ENCODE assay signal across 1 cellular context in the genomic region with DNA sequence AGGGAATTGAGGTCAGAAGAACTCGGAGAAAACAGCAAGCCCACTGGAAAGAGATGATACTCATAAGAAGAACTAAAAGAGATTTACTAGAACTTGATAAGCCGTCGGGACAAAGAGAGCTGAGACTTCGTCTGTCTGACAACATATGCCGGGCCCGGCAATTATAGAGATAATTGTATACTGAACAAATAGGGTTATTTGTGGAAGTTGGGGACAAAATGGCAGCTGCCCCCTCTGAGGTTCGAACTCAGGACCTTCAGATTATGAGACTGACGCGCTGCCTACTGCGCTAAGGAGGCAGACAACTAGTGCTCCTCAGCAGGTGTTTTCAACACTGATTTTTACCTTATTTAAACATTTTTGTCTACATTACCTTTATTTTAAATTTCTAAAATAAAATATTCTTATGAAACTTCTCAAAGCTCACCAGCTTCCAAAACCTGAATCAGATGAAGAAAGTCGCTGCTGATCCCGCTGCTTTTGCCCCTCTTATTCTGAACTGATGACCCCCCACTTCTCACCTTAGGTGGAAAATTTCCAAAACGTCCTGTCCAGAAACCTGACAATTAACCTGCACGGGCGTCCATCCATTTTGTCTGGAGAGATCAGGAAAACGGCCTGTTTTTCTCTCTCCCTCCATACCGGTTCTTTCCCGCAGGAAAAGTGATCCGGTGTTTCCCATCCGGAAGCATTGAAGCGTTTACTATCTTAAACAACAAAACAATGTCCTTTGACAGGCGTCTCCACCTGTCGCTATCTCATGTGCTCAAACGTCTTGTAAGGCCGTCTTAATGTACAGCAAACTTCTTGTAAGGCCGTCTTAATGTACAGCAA.
TF ChIP-seq lines count a peak whose summit lies in the region.

No MANE protein-coding gene starts in this region.

TF ChIP-seq in K562, 482 proteins besides CTCF, POLR2A, EP300 and RAD21 (continued from another document and continues in another):
- TF ChIP-seq, protein P1, sequence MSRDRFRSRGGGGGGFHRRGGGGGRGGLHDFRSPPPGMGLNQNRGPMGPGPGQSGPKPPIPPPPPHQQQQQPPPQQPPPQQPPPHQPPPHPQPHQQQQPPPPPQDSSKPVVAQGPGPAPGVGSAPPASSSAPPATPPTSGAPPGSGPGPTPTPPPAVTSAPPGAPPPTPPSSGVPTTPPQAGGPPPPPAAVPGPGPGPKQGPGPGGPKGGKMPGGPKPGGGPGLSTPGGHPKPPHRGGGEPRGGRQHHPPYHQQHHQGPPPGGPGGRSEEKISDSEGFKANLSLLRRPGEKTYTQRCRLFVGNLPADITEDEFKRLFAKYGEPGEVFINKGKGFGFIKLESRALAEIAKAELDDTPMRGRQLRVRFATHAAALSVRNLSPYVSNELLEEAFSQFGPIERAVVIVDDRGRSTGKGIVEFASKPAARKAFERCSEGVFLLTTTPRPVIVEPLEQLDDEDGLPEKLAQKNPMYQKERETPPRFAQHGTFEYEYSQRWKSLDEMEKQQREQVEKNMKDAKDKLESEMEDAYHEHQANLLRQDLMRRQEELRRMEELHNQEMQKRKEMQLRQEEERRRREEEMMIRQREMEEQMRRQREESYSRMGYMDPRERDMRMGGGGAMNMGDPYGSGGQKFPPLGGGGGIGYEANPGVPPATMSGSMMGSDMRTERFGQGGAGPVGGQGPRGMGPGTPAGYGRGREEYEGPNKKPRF (IDR thresholded peaks at IDR 0.05; ENCODE audit: low read depth, low read length): no peak
- TF ChIP-seq ARID1B (IDR thresholded peaks at IDR 0.05): no peak
- TF ChIP-seq RFX5 (IDR thresholded peaks at IDR 0.05; ENCODE audit: low read depth, low read length): peak; percentile 55; the same call in 1 of the 2 replicates
- TF ChIP-seq CEBPZ (IDR thresholded peaks at IDR 0.05; ENCODE audit: borderline replicate concordance, low read depth, low read length): no peak
- TF ChIP-seq HIVEP1 (CRISPR knock-in tag; IDR thresholded peaks at IDR 0.05): no peak
- TF ChIP-seq ZZZ3 (IDR thresholded peaks at IDR 0.05): no peak
- peak; percentile 9; the same call in 1 of the 2 replicates for TF ChIP-seq PTTG1 (tag; IDR thresholded peaks at IDR 0.05; ENCODE audit: low read depth)
- TF ChIP-seq ETS1 (conservative IDR thresholded peaks at IDR 0.05; ENCODE audit: control insufficient read depth, low read depth, low read length): peak; percentile 96
- 0 out of 2 replicates have a peak, but pooled peaks have one; percentile 59 for TF ChIP-seq ZHX1 (conservative IDR thresholded peaks at IDR 0.05; ENCODE audit: low read length)
- no peak for TF ChIP-seq ZNF224 (CRISPR knock-in tag; IDR thresholded peaks at IDR 0.05)
- peak; percentile 98 for TF ChIP-seq GTF3C2 (IDR thresholded peaks at IDR 0.05; ENCODE audit: borderline replicate concordance, extremely low read depth, insufficient read length)
- TF ChIP-seq POLR2AphosphoS2 (IDR thresholded peaks at IDR 0.05; ENCODE audit: low read length): no peak
- peak; percentile 43 for TF ChIP-seq HDAC3 (IDR thresholded peaks at IDR 0.05; ENCODE audit: borderline replicate concordance, partially characterized antibody)
- TF ChIP-seq MEF2A (IDR thresholded peaks at IDR 0.05; ENCODE audit: control insufficient read depth, low read depth, low read length): peak; percentile 65; the same call in 1 of the 2 replicates
- TF ChIP-seq NR2C1 (IDR thresholded peaks at IDR 0.05): 0 out of 2 replicates have a peak, but pooled peaks have one; percentile 24
- TF ChIP-seq NR2C1 (tag; IDR thresholded peaks at IDR 0.05): 0 out of 2 replicates have a peak, but pooled peaks have one; percentile 6
- TF ChIP-seq KLF13 (tag; IDR thresholded peaks at IDR 0.05; ENCODE audit: borderline replicate concordance, low read depth): peak; percentile 77; the same call in 1 of the 2 replicates
- TF ChIP-seq YBX1 (IDR thresholded peaks at IDR 0.05): no peak
- TF ChIP-seq ID3 (CRISPR knock-in tag; IDR thresholded peaks at IDR 0.05): no peak
- TF ChIP-seq ID3 (tag; IDR thresholded peaks at IDR 0.05): 0 out of 2 replicates have a peak, but pooled peaks have one; percentile 41
- peak; percentile 62; the same call in 1 of the 2 replicates for TF ChIP-seq ZEB2 (IDR thresholded peaks at IDR 0.05)
- TF ChIP-seq RBFOX2 (IDR thresholded peaks at IDR 0.05; ENCODE audit: low read depth, low read length): no peak
- TF ChIP-seq ESRRA (IDR thresholded peaks at IDR 0.05; ENCODE audit: borderline replicate concordance, low read depth): peak; percentile 29; the same call in 1 of the 2 replicates
- TF ChIP-seq FOXA1 (IDR thresholded peaks at IDR 0.05; ENCODE audit: borderline replicate concordance): no peak
- peak; percentile 60; the same call in 1 of the 2 replicates for TF ChIP-seq RNF2 (IDR thresholded peaks at IDR 0.05)
- peak; percentile 67; the same call in 1 of the 2 replicates for TF ChIP-seq ATF7 (IDR thresholded peaks at IDR 0.05)
- TF ChIP-seq ZNF436 (CRISPR knock-in tag; IDR thresholded peaks at IDR 0.05): no peak
- TF ChIP-seq ZNF24 (IDR thresholded peaks at IDR 0.05): peak; percentile 41; the same call in 1 of the 2 replicates
- TF ChIP-seq, protein P2, sequence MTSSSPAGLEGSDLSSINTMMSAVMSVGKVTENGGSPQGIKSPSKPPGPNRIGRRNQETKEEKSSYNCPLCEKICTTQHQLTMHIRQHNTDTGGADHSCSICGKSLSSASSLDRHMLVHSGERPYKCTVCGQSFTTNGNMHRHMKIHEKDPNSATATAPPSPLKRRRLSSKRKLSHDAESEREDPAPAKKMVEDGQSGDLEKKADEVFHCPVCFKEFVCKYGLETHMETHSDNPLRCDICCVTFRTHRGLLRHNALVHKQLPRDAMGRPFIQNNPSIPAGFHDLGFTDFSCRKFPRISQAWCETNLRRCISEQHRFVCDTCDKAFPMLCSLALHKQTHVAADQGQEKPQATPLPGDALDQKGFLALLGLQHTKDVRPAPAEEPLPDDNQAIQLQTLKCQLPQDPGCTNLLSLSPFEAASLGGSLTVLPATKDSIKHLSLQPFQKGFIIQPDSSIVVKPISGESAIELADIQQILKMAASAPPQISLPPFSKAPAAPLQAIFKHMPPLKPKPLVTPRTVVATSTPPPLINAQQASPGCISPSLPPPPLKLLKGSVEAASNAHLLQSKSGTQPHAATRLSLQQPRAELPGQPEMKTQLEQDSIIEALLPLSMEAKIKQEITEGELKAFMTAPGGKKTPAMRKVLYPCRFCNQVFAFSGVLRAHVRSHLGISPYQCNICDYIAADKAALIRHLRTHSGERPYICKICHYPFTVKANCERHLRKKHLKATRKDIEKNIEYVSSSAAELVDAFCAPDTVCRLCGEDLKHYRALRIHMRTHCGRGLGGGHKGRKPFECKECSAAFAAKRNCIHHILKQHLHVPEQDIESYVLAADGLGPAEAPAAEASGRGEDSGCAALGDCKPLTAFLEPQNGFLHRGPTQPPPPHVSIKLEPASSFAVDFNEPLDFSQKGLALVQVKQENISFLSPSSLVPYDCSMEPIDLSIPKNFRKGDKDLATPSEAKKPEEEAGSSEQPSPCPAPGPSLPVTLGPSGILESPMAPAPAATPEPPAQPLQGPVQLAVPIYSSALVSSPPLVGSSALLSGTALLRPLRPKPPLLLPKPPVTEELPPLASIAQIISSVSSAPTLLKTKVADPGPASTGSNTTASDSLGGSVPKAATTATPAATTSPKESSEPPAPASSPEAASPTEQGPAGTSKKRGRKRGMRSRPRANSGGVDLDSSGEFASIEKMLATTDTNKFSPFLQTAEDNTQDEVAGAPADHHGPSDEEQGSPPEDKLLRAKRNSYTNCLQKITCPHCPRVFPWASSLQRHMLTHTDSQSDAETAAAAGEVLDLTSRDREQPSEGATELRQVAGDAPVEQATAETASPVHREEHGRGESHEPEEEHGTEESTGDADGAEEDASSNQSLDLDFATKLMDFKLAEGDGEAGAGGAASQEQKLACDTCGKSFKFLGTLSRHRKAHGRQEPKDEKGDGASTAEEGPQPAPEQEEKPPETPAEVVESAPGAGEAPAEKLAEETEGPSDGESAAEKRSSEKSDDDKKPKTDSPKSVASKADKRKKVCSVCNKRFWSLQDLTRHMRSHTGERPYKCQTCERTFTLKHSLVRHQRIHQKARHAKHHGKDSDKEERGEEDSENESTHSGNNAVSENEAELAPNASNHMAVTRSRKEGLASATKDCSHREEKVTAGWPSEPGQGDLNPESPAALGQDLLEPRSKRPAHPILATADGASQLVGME (CRISPR knock-in tag; IDR thresholded peaks at IDR 0.05): no peak
- TF ChIP-seq MYBL2 (IDR thresholded peaks at IDR 0.05; ENCODE audit: low read depth): no peak
- TF ChIP-seq MYBL2 (CRISPR knock-in tag; IDR thresholded peaks at IDR 0.05; ENCODE audit: borderline replicate concordance): no peak
- peak; percentile 9; the same call in 1 of the 2 replicates for TF ChIP-seq CBFA2T3 (IDR thresholded peaks at IDR 0.05)
- TF ChIP-seq ASH1L (IDR thresholded peaks at IDR 0.05; ENCODE audit: borderline replicate concordance, low read depth, partially characterized antibody): no peak
- no peak for TF ChIP-seq ZNF589 (CRISPR knock-in tag; IDR thresholded peaks at IDR 0.05; ENCODE audit: low read depth)
- TF ChIP-seq SAP30 (IDR thresholded peaks at IDR 0.05; ENCODE audit: borderline replicate concordance, insufficient read depth, low read depth, low read length, poor library complexity, severe bottlenecking): no peak
- TF ChIP-seq HMG20A (CRISPR knock-in tag; conservative IDR thresholded peaks at IDR 0.05): no peak
- TF ChIP-seq CC2D1A (IDR thresholded peaks at IDR 0.05): 0 out of 2 replicates have a peak, but pooled peaks have one; percentile 9
- no peak for TF ChIP-seq KLF6 (CRISPR knock-in tag; IDR thresholded peaks at IDR 0.05; ENCODE audit: borderline replicate concordance)
